11 cellular contexts compared by ENCODE assay signal in the genomic region with DNA sequence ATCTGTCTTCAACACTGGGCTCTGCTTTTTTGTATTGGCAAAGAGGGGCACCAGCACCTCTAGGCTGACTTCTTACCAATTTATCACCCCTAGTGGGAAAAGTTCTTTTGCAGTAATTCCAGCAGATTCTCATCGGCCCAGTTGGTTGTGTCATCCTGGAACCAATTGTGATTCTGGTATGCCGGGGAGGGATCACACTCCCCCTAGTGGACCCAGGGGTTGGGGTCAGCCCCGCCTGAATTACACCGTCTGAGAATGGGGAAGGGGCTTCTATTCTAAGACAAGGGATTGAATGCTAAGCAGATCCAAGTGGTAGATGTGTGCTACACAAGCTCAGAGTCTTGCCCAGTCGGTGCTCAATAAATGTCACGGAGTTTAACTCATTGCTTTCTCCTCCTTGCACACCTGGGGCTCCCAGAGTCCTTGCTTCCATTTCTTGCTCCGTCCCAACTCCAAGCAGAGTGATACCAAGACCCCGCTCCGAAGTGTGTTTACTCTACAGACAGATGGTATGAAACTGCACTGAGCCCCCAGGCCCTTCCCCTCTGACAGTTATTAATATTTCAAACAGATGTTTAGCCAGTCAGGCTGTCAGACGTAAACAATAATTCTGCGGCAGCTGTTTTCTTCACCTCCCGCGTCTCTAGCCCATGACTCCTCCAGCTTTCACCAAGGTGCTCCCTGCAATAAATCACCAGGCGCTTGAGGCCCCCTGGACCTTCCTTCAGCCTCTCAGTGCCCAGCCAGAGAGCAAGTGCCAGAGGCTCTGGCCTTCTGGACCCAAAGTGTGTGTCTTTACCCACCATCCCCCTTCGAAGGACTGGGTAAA.
A peak's percentile ranks its signal among the peaks of the same experiment; 100 is the strongest.
DNase-seq lines count a peak whose midpoint lies in the region; ATAC-seq, FAIRE-seq and TF ChIP-seq lines count a peak whose summit lies in the region.
"Had no signal": no experiment of that assay in that cellular context is flagged by ENCODE, and none has a peak within 500 bp of the region (broad histone marks: within the 10 kb centered on the region; RNA-seq: fewer than 3 reads in every experiment).

No MANE protein-coding gene starts in this region.

- no peaks in the 10 kb centered on the region for H4K20me1 ChIP-seq in hepatocyte (ENCODE audit: insufficient read depth, poor library complexity, severe bottlenecking)

- peak; percentile 37 for TF ChIP-seq CTCF in A549 (IDR thresholded peaks at IDR 0.05)
- TF ChIP-seq CTCF in GM13977 (IDR thresholded peaks at IDR 0.05; ENCODE audit: extremely low read depth, insufficient read depth, missing control alignments) = peak; percentile 41
- TF ChIP-seq CTCF in hepatocyte (IDR thresholded peaks at IDR 0.05; ENCODE audit: poor library complexity) = peak; percentile 39

- H3K4me2 ChIP-seq in A549 (no peak overlapping the region), hepatocyte (no peak overlapping the region)

- DNase-seq in A549 (ENCODE audit: low read depth in 1 of 2, low spot score in 1 of 2) (peak in 1 of 2 experiments; percentile 43), GM13977 (ENCODE audit: low spot score) (no peak), SK-MEL-5 (ENCODE audit: low read depth, low spot score) (peak; percentile 3), hepatocyte (ENCODE audit: low spot score) (no peak), NCI-H146 (lab: John Stamatoyannopoulos, UW) (no peak), cortex of kidney (lab: John Stamatoyannopoulos, UW) (no peak), ureter (ENCODE audit: low spot score) (no peak), NCI-H128 (lab: John Stamatoyannopoulos, UW; ENCODE audit: unreplicated experiment) (no peak)
- DNase-seq: activated T-cell treated with anti-CD3 and anti-CD28 coated beads, Interleukin-2, amount 50 U/mL, for 4 hours; CD8-positive, alpha-beta T cell; naive thymus-derived CD8-positive, alpha-beta T cell had no signal

- TF ChIP-seq RAD21 in A549 (conservative IDR thresholded peaks at IDR 0.05 in 1 of 2, IDR thresholded peaks at IDR 0.05 in 1 of 2) = no peak; a peak in 2 of 5 replicates

- ATAC-seq in A549 = peak in 1 of 2 experiments; percentile 70; a peak in 3 of 6 replicates
- ATAC-seq: activated T-cell treated with anti-CD3 and anti-CD28 coated beads, Interleukin-2, amount 50 U/mL, for 4 hours; CD8-positive, alpha-beta T cell; naive thymus-derived CD8-positive, alpha-beta T cell had no signal

- in situ Hi-C loops in GM13977 (cut with MboI; ENCODE audit: low pct_unique_long_range_greater_than_20kb, low sequenced_read_pairs, unreplicated experiment) (no loop called here), SK-MEL-5 (cut with HindIII; ENCODE audit: low pct_unique_long_range_greater_than_20kb, low sequenced_read_pairs) (no loop called here)

- no peaks in the 10 kb centered on the region for H3K79me2 ChIP-seq in hepatocyte

- FAIRE-seq in A549 (lab: Jason Lieb, UNC) = no peak

- TF ChIP-seq POLR2A in A549 (IDR thresholded peaks at IDR 0.05; ENCODE audit: low read length) = no peak

- no peaks in the 10 kb centered on the region for H3K9me2 ChIP-seq in hepatocyte (replicated peaks; ENCODE audit: insufficient read depth)

- WGBS in A549 (ENCODE audit: missing lambda C conversion rate) = 60% methylated on average over 14 of the region's 15 CpGs
- 34% methylated on average over 15 of the region's 15 CpGs for WGBS in hepatocyte (ENCODE audit: low lambda C conversion rate, missing lambda C conversion rate)

- POLR2A ChIA-PET in A549 (lab: Yijun Ruan, JAX) = no interaction called here

- H3K4me3 ChIP-seq in A549 (no peak overlapping the region), hepatocyte (no peak overlapping the region)

- H3K4me1 ChIP-seq in A549 (no peaks in the 10 kb centered on the region), hepatocyte (ENCODE audit: insufficient read depth) (peaks cover 8% of the 10 kb centered on the region)

- no peaks in the 10 kb centered on the region for H3K36me3 ChIP-seq in hepatocyte (replicated peaks; ENCODE audit: insufficient read depth, low read depth)

- CTCF ChIA-PET in A549 (lab: Yijun Ruan, JAX) = interaction anchor here (0.6 to 1.5 kb wide), 8 partner anchors 11 to 328 kb away, joined by 3 to 6 read pairs (median 3); no protein-coding TSS in a partner anchor

- no peaks in the 10 kb centered on the region for H3K27me3 ChIP-seq in hepatocyte

- no peak overlapping the region for H2AFZ ChIP-seq in hepatocyte

- H3K27ac ChIP-seq in A549 = no peak overlapping the region
- no peak overlapping the region for H3K27ac ChIP-seq in hepatocyte

- H3K9me3 ChIP-seq in A549 (no peaks in the 10 kb centered on the region), hepatocyte (ENCODE audit: low read depth) (no peaks in the 10 kb centered on the region)

- no peak for TF ChIP-seq EP300 in A549 (IDR thresholded peaks at IDR 0.05)

TF ChIP-seq in A549, 52 proteins besides CTCF, POLR2A, EP300 and RAD21:
- TF ChIP-seq, protein P1, sequence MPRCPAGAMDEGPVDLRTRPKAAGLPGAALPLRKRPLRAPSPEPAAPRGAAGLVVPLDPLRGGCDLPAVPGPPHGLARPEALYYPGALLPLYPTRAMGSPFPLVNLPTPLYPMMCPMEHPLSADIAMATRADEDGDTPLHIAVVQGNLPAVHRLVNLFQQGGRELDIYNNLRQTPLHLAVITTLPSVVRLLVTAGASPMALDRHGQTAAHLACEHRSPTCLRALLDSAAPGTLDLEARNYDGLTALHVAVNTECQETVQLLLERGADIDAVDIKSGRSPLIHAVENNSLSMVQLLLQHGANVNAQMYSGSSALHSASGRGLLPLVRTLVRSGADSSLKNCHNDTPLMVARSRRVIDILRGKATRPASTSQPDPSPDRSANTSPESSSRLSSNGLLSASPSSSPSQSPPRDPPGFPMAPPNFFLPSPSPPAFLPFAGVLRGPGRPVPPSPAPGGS (IDR thresholded peaks at IDR 0.05) = no peak
- TF ChIP-seq HEYL (CRISPR knock-in tag; IDR thresholded peaks at IDR 0.05) (no peak), SMC3 (IDR thresholded peaks at IDR 0.05) (no peak), EHF (CRISPR knock-in tag; IDR thresholded peaks at IDR 0.05) (no peak), ZNF302 (CRISPR knock-in tag; IDR thresholded peaks at IDR 0.05) (no peak), KDM1A (IDR thresholded peaks at IDR 0.05; ENCODE audit: low read depth) (no peak), MYC (IDR thresholded peaks at IDR 0.05; ENCODE audit: borderline replicate concordance, low read length) (no peak), CEBPB (IDR thresholded peaks at IDR 0.05) (no peak), MAFK (IDR thresholded peaks at IDR 0.05; ENCODE audit: partially characterized antibody) (no peak), CHD2 (IDR thresholded peaks at IDR 0.05; ENCODE audit: low read length, partially characterized antibody) (no peak), CBX8 (IDR thresholded peaks at IDR 0.05) (no peak)
- TF ChIP-seq, protein P2, sequence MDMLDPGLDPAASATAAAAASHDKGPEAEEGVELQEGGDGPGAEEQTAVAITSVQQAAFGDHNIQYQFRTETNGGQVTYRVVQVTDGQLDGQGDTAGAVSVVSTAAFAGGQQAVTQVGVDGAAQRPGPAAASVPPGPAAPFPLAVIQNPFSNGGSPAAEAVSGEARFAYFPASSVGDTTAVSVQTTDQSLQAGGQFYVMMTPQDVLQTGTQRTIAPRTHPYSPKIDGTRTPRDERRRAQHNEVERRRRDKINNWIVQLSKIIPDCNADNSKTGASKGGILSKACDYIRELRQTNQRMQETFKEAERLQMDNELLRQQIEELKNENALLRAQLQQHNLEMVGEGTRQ (IDR thresholded peaks at IDR 0.05) = no peak
